Comparison of ENCODE assay signal across 1 cellular context in genomic region chr11:121039971-121040613, GRCh38.
TF ChIP-seq lines count a peak whose summit lies in the region.

No MANE protein-coding gene starts in this region.

TF ChIP-seq in GM23338, 12 proteins besides CTCF, POLR2A, EP300 and RAD21:
- no peak for TF ChIP-seq ZNF462 (CRISPR knock-in tag; IDR thresholded peaks at IDR 0.05)
- no peak for TF ChIP-seq EZH2phosphoT487 (IDR thresholded peaks at IDR 0.05; ENCODE audit: unreplicated experiment)
- TF ChIP-seq POLR2AphosphoS5 (IDR thresholded peaks at IDR 0.05; ENCODE audit: low read depth): no peak
- TF ChIP-seq JUNB (IDR thresholded peaks at IDR 0.05; ENCODE audit: unreplicated experiment): no peak
- no peak for TF ChIP-seq ZNF331 (CRISPR knock-in tag; IDR thresholded peaks at IDR 0.05; ENCODE audit: low read depth)
- TF ChIP-seq STAT1 (IDR thresholded peaks at IDR 0.05; ENCODE audit: unreplicated experiment): no peak
- TF ChIP-seq NANOG (IDR thresholded peaks at IDR 0.05; ENCODE audit: borderline replicate concordance): no peak
- no peak for TF ChIP-seq EZH2 (IDR thresholded peaks at IDR 0.05; ENCODE audit: low read depth, unreplicated experiment)
- TF ChIP-seq ETS1 (IDR thresholded peaks at IDR 0.05): no peak
- TF ChIP-seq REST (IDR thresholded peaks at IDR 0.05; ENCODE audit: unreplicated experiment): no peak
- TF ChIP-seq CREB1 (CRISPR knock-in tag; IDR thresholded peaks at IDR 0.05; ENCODE audit: low read depth): no peak
- TF ChIP-seq ZNF114 (CRISPR knock-in tag; IDR thresholded peaks at IDR 0.05): no peak
